In the genomic region with DNA sequence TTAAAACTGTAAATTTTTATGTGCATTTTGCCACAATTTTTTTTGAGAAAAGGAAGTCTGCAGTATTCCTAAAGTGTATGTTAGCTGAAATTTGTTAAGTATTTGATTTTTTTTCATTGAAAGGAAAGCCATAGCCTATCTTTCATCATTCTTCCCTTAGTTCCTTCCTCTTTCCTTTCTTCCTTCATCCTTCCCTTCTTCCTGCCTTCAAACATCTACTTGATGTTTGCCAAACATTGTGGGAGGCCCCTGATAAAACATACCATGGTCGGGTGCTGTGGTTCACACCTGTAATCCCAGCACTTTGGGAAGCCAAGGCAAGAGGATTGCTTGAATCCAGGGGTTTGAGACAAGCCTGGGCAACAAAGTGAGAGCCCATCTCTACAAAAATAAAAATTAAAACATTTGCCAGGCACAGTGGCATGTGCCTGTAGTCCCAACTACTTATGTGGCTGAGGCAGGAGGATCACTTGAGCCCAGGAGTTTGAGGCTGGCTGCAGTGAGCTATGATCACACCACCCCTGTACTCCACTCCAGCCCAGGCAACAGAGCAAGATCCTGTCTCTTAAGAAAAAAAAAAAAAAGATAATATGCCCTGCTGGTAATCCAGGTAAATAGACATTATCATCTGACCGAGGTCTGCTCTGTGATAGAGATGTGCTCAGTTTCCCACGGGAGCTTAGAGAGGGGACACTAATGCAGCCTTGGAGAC, we compare ENCODE assay signal across 18 cellular contexts.
"Had no signal": no experiment of that assay in that cellular context is flagged by ENCODE, and none has a peak within 500 bp of the region (broad histone marks: within the 10 kb centered on the region; RNA-seq: fewer than 3 reads in every experiment).

No MANE protein-coding gene starts in this region.

- H3K27ac ChIP-seq: adrenal gland, SJCRH30 had no signal

- H3K4me2 ChIP-seq: SK-N-SH had no signal

- H3K4me3 ChIP-seq: adrenal gland, SJCRH30 had no signal

- H3K36me3 ChIP-seq: adrenal gland, SJCRH30 had no signal

- DNase-seq: activated CD4-positive, alpha-beta T cell treated with anti-CD3 and anti-CD28 coated beads for 4 hours; activated CD8-positive, alpha-beta memory T cell treated with anti-CD3 and anti-CD28 coated beads, Interleukin-2, amount 50 U/mL, for 4 hours; activated gamma-delta T cell treated with Interleukin-2 at 50 U/mL for 16 hours; activated naive CD4-positive, alpha-beta T cell treated with anti-CD3 and anti-CD28 coated beads, Interleukin-2, amount 50 U/mL, for 16 hours; activated naive CD8-positive, alpha-beta T cell treated with anti-CD3 and anti-CD28 coated beads, Interleukin-2, amount 10 ng/mL, durations not matched to agents 7 days and 5 days; activated T-cell treated with anti-CD3 and anti-CD28 coated beads, Interleukin-2, amount 50 U/mL, for 72 hours; anterior cingulate cortex; cerebellar nuclear complex; Karpas-422; NCI-H1105; NCI-H1436; NCI-H187; NCI-H2081; NCI-H446; NCI-H524; SJCRH30; SK-N-SH had no signal

- H3K9ac ChIP-seq: SK-N-SH had no signal

- H3K9me3 ChIP-seq: adrenal gland, SJCRH30, SK-N-SH had no signal

- H3K27me3 ChIP-seq: adrenal gland, SJCRH30 had no signal
